ENCODE assay signal across 8 cellular contexts in the genomic region with DNA sequence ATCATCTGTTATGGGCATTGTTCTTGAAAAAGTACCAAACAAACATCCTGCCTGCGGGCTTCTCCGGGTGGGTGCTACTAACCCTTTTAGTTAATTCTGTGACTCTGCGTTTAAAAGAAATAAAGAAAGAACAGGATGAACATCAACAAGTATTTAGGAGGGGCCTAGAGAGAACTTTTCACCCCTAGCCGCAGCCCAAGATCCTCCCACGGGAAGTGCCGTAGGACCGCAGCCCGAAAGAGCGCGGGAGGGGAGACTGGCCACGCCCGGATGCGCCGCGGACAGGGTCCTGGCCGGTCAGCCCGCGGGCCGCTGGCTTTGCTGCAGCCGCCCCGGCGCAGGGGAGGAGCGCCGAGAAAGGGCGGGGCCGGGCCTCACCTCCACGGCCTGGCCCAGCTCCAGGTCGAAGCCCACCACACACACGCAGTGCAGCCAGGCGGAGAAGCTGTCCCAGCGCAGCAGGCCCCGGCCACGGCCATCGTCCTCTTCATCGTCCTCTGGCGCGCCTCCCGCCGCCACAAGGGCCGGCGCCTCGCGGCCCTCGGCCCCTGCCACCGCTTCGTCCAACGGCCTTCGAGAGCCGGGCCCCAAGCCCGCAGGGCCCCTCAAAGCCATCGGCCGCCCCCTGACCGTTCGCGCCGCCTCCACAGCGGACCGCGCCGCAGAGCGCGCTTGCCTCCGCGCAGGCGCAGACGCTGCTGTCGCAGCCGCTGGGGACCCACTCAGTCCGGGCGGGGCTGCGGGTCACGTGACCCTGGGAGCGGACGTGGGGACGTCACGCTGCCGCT.
DNase-seq lines count a peak whose midpoint lies in the region; ATAC-seq and TF ChIP-seq lines count a peak whose summit lies in the region.

DENND6A (minus strand) TSS at position 674 of the 788 bp plus-strand sequence; CDS start at position 615, 59 bp downstream.

- in situ Hi-C loops in GM18951 (cut with MboI; ENCODE audit: low sequenced_read_pairs, unreplicated experiment): no loop called here

- peak; percentile 96 for TF ChIP-seq POLR2A in GM18951 (IDR thresholded peaks at IDR 0.05; ENCODE audit: extremely low read depth, insufficient read depth, insufficient read length)

- TF ChIP-seq CTCF in AG09309 (IDR thresholded peaks at IDR 0.05; ENCODE audit: control insufficient read depth, insufficient read depth, low read depth, low read length, missing control alignments): no peak

- DNase-seq in AG09309 (ENCODE audit: low read depth) (peak; percentile 35), NCI-H345 treated with DMSO at 0.1 percent for 48 hours (lab: John Stamatoyannopoulos, UW; ENCODE audit: unreplicated experiment) (peak; percentile 67), iris pigment epithelial cell (ENCODE audit: low read depth) (peak; percentile 96)
- peak; percentile 86 to 94 (median 90) for DNase-seq in activated CD4-positive, CD25-positive, alpha-beta regulatory T cell (lab: John Stamatoyannopoulos, UW)
- DNase-seq in central memory CD4-positive, alpha-beta T cell: peak; percentile 92
- peak; percentile 91 to 94 for DNase-seq in stimulated activated CD4-positive, alpha-beta T cell treated with anti-CD3 and anti-CD28 coated beads, Interleukin-12 subunit alpha, Interleukin-12 subunit beta, amount 100 ng/mL, for 24 hours (ENCODE audit: low read depth in 2 of 2)

- peak within 1 kb of the TSS; percentile 57 for H3K4me3 ChIP-seq in AG09309 (ENCODE audit: control insufficient read depth, low read depth, low read length)

- peak; percentile 87 for ATAC-seq in HG03175 (IDR thresholded peaks at IDR 0.05; ENCODE audit: unreplicated experiment)

Comparison
In these comparisons a context has a peak if more than half of its experiments do, and no peak if none do; other contexts are left out.
1. Peak in every context shown above with its lines: DNase-seq, ATAC-seq and H3K4me3 ChIP-seq.
2. DNase-seq: peak in every context shown above with its lines; median percentile 96 in iris pigment epithelial cell; 92 in stimulated activated CD4-positive, alpha-beta T cell treated with anti-CD3 and anti-CD28 coated beads, Interleukin-12 subunit alpha, Interleukin-12 subunit beta, amount 100 ng/mL, for 24 hours; 92 in central memory CD4-positive, alpha-beta T cell; 90 in activated CD4-positive, CD25-positive, alpha-beta regulatory T cell; 67 in NCI-H345 treated with DMSO at 0.1 percent for 48 hours; 35 in AG09309.